In genomic region chr4:178395798-178396197, GRCh38 we compare ENCODE assay signal across 15 cellular contexts.
DNase-seq lines count a peak whose midpoint lies in the region; ATAC-seq, FAIRE-seq and TF ChIP-seq lines count a peak whose summit lies in the region.
"Had no signal": no experiment of that assay in that cellular context is flagged by ENCODE, and none has a peak within 500 bp of the region (broad histone marks: within the 10 kb centered on the region; RNA-seq: fewer than 3 reads in every experiment).

No MANE protein-coding gene starts in this region.

- ATAC-seq in mucosa of descending colon (peak; percentile 46), HG02759 (IDR thresholded peaks at IDR 0.05; ENCODE audit: unreplicated experiment) (no peak)
- no peak for ATAC-seq in stimulated activated naive CD8-positive, alpha-beta T cell treated with anti-CD3 and anti-CD28 coated beads, Interleukin-15, Interleukin-2, amounts not matched to agents 100 U/mL and 50 U/mL, for 24 hours
- ATAC-seq: gastrocnemius medialis, sciatic nerve had no signal

- H3K27ac ChIP-seq in MM.1S (ENCODE audit: low read length), result no peak overlapping the region
- H3K27ac ChIP-seq in brain microvascular endothelial cell, result no peak overlapping the region
- H3K27ac ChIP-seq: gastrocnemius medialis had no signal

- TF ChIP-seq CTCF in MM.1S (IDR thresholded peaks at IDR 0.05; ENCODE audit: low read length) (peak; percentile 39), brain microvascular endothelial cell (IDR thresholded peaks at IDR 0.05; ENCODE audit: low read depth, low read length, missing control alignments) (peak; percentile 16), mucosa of descending colon (IDR thresholded peaks at IDR 0.05) (no peak)

- H3K9me3 ChIP-seq in MM.1S (replicated peaks; ENCODE audit: insufficient read depth, low read length), result no peaks in the 10 kb centered on the region
- H3K9me3 ChIP-seq in mucosa of descending colon, result no peaks in the 10 kb centered on the region

- H3F3A ChIP-seq in MM.1S (ENCODE audit: insufficient read depth, low read length), result no peaks in the 10 kb centered on the region

- H3K9me2 ChIP-seq in MM.1S (replicated peaks; ENCODE audit: insufficient read depth, low read length), result no peaks in the 10 kb centered on the region

- H3K79me2 ChIP-seq in MM.1S (ENCODE audit: low read length), result no peaks in the 10 kb centered on the region

- no peak overlapping the region for H3K9ac ChIP-seq in MM.1S (ENCODE audit: low read length)

- H3K4me1 ChIP-seq in MM.1S (ENCODE audit: low read length) (no peaks in the 10 kb centered on the region), mucosa of descending colon (ENCODE audit: low read depth) (no peaks in the 10 kb centered on the region)
- H3K4me1 ChIP-seq: gastrocnemius medialis had no signal

- no peak overlapping the region for H2AFZ ChIP-seq in MM.1S (ENCODE audit: low read length)

- H3K27me3 ChIP-seq in MM.1S (replicated peaks; ENCODE audit: insufficient read depth, low read length) (no peaks in the 10 kb centered on the region), brain microvascular endothelial cell (replicated peaks) (no peaks in the 10 kb centered on the region)
- H3K27me3 ChIP-seq: gastrocnemius medialis had no signal

- no peak for FAIRE-seq in GM12892 (lab: Jason Lieb, UNC)

- H3K36me3 ChIP-seq in MM.1S (replicated peaks; ENCODE audit: insufficient read depth, low read length), result no peaks in the 10 kb centered on the region
- no peaks in the 10 kb centered on the region for H3K36me3 ChIP-seq in brain microvascular endothelial cell (replicated peaks)
- H3K36me3 ChIP-seq in mucosa of descending colon (ENCODE audit: low read depth), result no peaks in the 10 kb centered on the region
- H3K36me3 ChIP-seq: gastrocnemius medialis had no signal

- DNase-seq in DMS53 (lab: John Stamatoyannopoulos, UW) (peak; percentile 31), DMS53 treated with DMSO at 0.1 percent for 48 hours (lab: John Stamatoyannopoulos, UW; ENCODE audit: unreplicated experiment) (no peak), MM.1S (peak; percentile 11), brain microvascular endothelial cell (no peak), mucosa of descending colon (peak in 2 of 3 donors; percentile 34 to 39), GM12892 (ENCODE audit: insufficient read length) (no peak)
- no peak for DNase-seq in stimulated activated naive CD8-positive, alpha-beta T cell treated with anti-CD3 and anti-CD28 coated beads, Interleukin-15, Interleukin-2, amounts not matched to agents 100 U/mL and 50 U/mL, for 24 hours
- DNase-seq: 8988T; gastrocnemius medialis; H7; immature natural killer cell; NCI-H1092; stimulated activated CD4-positive, alpha-beta T cell treated with anti-CD3 and anti-CD28 coated beads, Interleukin-2, amount 100 ng/mL, for 48 hours had no signal

- intact Hi-C loops in mucosa of descending colon (cut with DNase I, micrococcal nuclease), result no loop called here

- H3K4me2 ChIP-seq in MM.1S (ENCODE audit: low read depth, low read length), result no peak overlapping the region

- in situ Hi-C loops in brain microvascular endothelial cell (cut with HindIII; ENCODE audit: low pct_ligation_motif_present, low sequenced_read_pairs), result no loop called here

- H3K4me3 ChIP-seq in MM.1S (ENCODE audit: low read length) (no peak overlapping the region), brain microvascular endothelial cell (ENCODE audit: low read depth, low read length) (no peak overlapping the region), mucosa of descending colon (no peak overlapping the region)
- H3K4me3 ChIP-seq: gastrocnemius medialis had no signal

- no peaks in the 10 kb centered on the region for H4K20me1 ChIP-seq in MM.1S (ENCODE audit: insufficient read depth, low read length)

- no peak for TF ChIP-seq POLR2A in GM12892 (IDR thresholded peaks at IDR 0.05; ENCODE audit: low read depth, low read length)

Comparison
In these comparisons a context has a peak if more than half of its experiments do, and no peak if none do; other contexts are left out.
1. DNase-seq: peak in DMS53 (single experiment), MM.1S (single experiment) and mucosa of descending colon (2 of 3); none in DMS53 treated with DMSO at 0.1 percent for 48 hours (single experiment), brain microvascular endothelial cell (single experiment), GM12892 (single experiment) and stimulated activated naive CD8-positive, alpha-beta T cell treated with anti-CD3 and anti-CD28 coated beads, Interleukin-15, Interleukin-2, amounts not matched to agents 100 U/mL and 50 U/mL, for 24 hours (single experiment).